20 cellular contexts compared by ENCODE assay signal in the genomic region with DNA sequence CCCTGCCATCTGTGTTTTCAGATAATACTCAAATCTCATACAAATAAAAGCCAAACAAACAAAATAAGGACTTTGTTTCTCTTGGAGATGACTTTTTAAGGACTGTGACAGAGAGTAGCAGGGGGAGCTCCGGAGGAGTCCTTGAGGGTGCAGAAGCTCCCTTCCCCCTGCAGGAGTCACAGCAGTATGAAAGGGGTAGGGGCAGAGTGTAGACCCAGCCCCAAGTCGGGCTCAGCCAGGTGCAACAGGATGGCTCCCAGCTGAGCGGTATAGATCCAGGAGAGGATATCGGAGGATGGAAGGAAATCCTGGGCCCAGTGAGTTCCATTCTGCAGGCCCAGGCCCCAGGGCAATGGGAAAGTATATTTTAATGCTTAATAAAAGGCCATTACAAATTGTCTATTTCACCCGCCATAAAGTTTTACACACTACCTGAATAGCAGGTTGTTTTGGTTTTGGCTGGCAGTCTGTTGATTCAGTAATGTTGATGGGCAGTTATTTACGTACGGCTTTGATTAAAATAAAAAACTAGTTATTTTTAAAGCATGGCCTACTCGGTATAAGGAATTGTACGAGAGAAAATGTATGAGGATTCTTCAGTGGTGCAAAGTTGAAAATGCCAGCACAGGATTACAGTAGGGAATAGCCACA.
DNase-seq lines count a peak whose midpoint lies in the region; ATAC-seq lines count a peak whose summit lies in the region.
"Had no signal": no experiment of that assay in that cellular context is flagged by ENCODE, and none has a peak within 500 bp of the region (broad histone marks: within the 10 kb centered on the region; RNA-seq: fewer than 3 reads in every experiment).

No MANE protein-coding gene starts in this region.

- H3K27me3 Mint-ChIP-seq in activated naive CD4-positive, alpha-beta T cell treated with anti-CD3 and anti-CD28 coated beads, Interleukin-2, amount 50 U/mL, for 24 hours: no peaks in the 10 kb centered on the region
- no peaks in the 10 kb centered on the region for H3K27me3 Mint-ChIP-seq in T-helper 17 cell
- no peaks in the 10 kb centered on the region for H3K27me3 Mint-ChIP-seq in stimulated activated memory B cell treated with anti-CD40 and anti-IgM and Interleukin-4, amounts not matched to agents 10 μg/mL and 1 μg/mL and 100 μg/mL, for 72 hours

- no peaks in the 10 kb centered on the region for H3K9me3 ChIP-seq in T-helper 17 cell (ENCODE audit: control insufficient read depth, low read length, poor library complexity, severe bottlenecking)

- no peak for DNase-seq in activated naive CD4-positive, alpha-beta T cell treated with anti-CD3 and anti-CD28 coated beads, Interleukin-2, amount 50 U/mL, for 16 hours
- DNase-seq in T-helper 17 cell: no peak
- no peak for DNase-seq in caudate nucleus (lab: John Stamatoyannopoulos, UW)
- DNase-seq in germinal center (ENCODE audit: low spot score): no peak
- no peak for DNase-seq in COLO829 (ENCODE audit: low spot score)
- DNase-seq: ACHN; central memory CD4-positive, alpha-beta T cell; DMS53; GDM1; H7; left ventricle myocardium superior; midbrain; NCI-H1105 treated with DMSO at 0.1 percent for 48 hours; NCI-H2081 had no signal

- peak overlapping the region; percentile 98 for H3K27ac Mint-ChIP-seq in activated naive CD4-positive, alpha-beta T cell treated with anti-CD3 and anti-CD28 coated beads, Interleukin-2, amount 50 U/mL, for 24 hours
- peak overlapping the region; percentile 98 for H3K27ac Mint-ChIP-seq in T-helper 17 cell
- peak overlapping the region; percentile 97 for H3K27ac Mint-ChIP-seq in stimulated activated memory B cell treated with anti-CD40 and anti-IgM and Interleukin-4, amounts not matched to agents 10 μg/mL and 1 μg/mL and 100 μg/mL, for 72 hours

- ATAC-seq in T-helper 17 cell (no peak), GM18498 (IDR thresholded peaks at IDR 0.05; ENCODE audit: unreplicated experiment) (no peak)
- ATAC-seq in stimulated activated memory B cell treated with anti-CD40 and anti-IgM and Interleukin-4, amounts not matched to agents 10 μg/mL and 1 μg/mL and 100 μg/mL, for 72 hours: no peak
- ATAC-seq: left ventricle myocardium superior had no signal

- H3K36me3 Mint-ChIP-seq in activated naive CD4-positive, alpha-beta T cell treated with anti-CD3 and anti-CD28 coated beads, Interleukin-2, amount 50 U/mL, for 24 hours: peaks cover 33% of the 10 kb centered on the region
- H3K36me3 Mint-ChIP-seq in T-helper 17 cell (ENCODE audit: low read depth): peaks cover 16% of the 10 kb centered on the region
- H3K36me3 Mint-ChIP-seq in stimulated activated memory B cell treated with anti-CD40 and anti-IgM and Interleukin-4, amounts not matched to agents 10 μg/mL and 1 μg/mL and 100 μg/mL, for 72 hours: peaks cover 66% of the 10 kb centered on the region

- H3K4me3 Mint-ChIP-seq in activated naive CD4-positive, alpha-beta T cell treated with anti-CD3 and anti-CD28 coated beads, Interleukin-2, amount 50 U/mL, for 24 hours: no peak overlapping the region
- H3K4me3 Mint-ChIP-seq in T-helper 17 cell: peak overlapping the region; percentile 31
- no peak overlapping the region for H3K4me3 Mint-ChIP-seq in stimulated activated memory B cell treated with anti-CD40 and anti-IgM and Interleukin-4, amounts not matched to agents 10 μg/mL and 1 μg/mL and 100 μg/mL, for 72 hours
- H3K4me3 Mint-ChIP-seq: T-helper 2 cell treated with Interferon-gamma antibody and Interleukin-4, amounts not matched to agents 5 μg/mL and 100 μg/mL, for 36 hours had no signal

- peaks cover 94% of the 10 kb centered on the region for H3K4me1 Mint-ChIP-seq in activated naive CD4-positive, alpha-beta T cell treated with anti-CD3 and anti-CD28 coated beads, Interleukin-2, amount 50 U/mL, for 24 hours
- H3K4me1 Mint-ChIP-seq in T-helper 17 cell: peaks cover 72% of the 10 kb centered on the region
- peaks cover 65% of the 10 kb centered on the region for H3K4me1 Mint-ChIP-seq in stimulated activated memory B cell treated with anti-CD40 and anti-IgM and Interleukin-4, amounts not matched to agents 10 μg/mL and 1 μg/mL and 100 μg/mL, for 72 hours

- H3K27ac ChIP-seq in caudate nucleus (ENCODE audit: low read depth, low read length): peak overlapping the region; percentile 11
- H3K27ac ChIP-seq: C4-2B, parathyroid adenoma had no signal

- no peaks in the 10 kb centered on the region for H3K9me3 Mint-ChIP-seq in activated naive CD4-positive, alpha-beta T cell treated with anti-CD3 and anti-CD28 coated beads, Interleukin-2, amount 50 U/mL, for 24 hours
- no peaks in the 10 kb centered on the region for H3K9me3 Mint-ChIP-seq in stimulated activated memory B cell treated with anti-CD40 and anti-IgM and Interleukin-4, amounts not matched to agents 10 μg/mL and 1 μg/mL and 100 μg/mL, for 72 hours
- H3K9me3 Mint-ChIP-seq: T-helper 2 cell treated with Interferon-gamma antibody and Interleukin-4, amounts not matched to agents 5 μg/mL and 100 μg/mL, for 36 hours had no signal
